Comparison of ENCODE assay signal across 9 cellular contexts in the genomic region with DNA sequence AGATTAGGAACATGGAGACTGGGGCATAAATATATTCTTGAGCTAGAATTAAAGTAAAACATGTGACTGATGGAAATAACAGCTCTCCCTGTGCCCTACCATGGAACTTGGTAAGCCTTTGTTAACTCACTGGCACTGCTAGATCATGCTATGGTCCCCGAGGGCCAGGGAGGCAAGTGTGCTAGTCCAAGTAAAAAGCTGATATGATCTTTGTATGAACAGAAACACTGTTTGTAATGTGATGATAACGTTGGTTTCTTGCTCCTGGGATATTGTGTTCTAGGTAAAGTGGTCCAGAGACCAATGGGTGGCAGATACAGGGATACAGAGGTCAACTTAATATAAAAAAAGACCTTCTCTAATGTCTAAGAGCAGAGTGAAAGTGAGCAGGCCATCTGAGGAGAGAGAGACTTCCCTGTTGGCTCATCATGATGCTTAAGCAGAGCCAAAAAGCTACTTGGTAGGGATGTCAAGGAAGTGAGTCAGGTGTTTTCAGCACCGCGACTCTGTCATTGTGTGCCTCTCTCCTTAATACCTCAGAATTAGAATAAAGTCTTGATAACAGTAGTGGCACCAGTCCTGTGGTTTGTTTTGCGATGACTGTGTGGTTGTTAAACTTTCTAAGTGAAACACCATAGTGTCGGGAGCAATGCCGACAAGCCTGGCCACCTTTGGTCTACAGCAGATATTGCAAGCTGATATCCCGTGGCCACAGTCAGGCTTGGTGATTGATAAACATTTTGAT. TPM values are rescaled to one million over a fixed set of nuclear protein-coding genes. Genes with fewer than 3 reads are reported as not detected.
DNase-seq lines count a peak whose midpoint lies in the region; ATAC-seq, FAIRE-seq and TF ChIP-seq lines count a peak whose summit lies in the region.
"Had no signal": no experiment of that assay in that cellular context is flagged by ENCODE, and none has a peak within 500 bp of the region (broad histone marks: within the 10 kb centered on the region; RNA-seq: fewer than 3 reads in every experiment).

No MANE protein-coding gene starts in this region.

- H3K27ac ChIP-seq in A549 (no peak overlapping the region), stomach smooth muscle (ENCODE audit: low read length) (peak overlapping the region; percentile 42), hepatocyte (no peak overlapping the region)
- H3K27ac ChIP-seq: C4-2B had no signal

- H3K9ac ChIP-seq in stomach smooth muscle (ENCODE audit: low read length in 2 of 2), result no peak overlapping the region

- H3K79me2 ChIP-seq in hepatocyte, result peaks cover 19% of the 10 kb centered on the region

- H3K4me1 ChIP-seq in A549, result no peaks in the 10 kb centered on the region
- peaks cover 2% of the 10 kb centered on the region for H3K4me1 ChIP-seq in stomach smooth muscle (ENCODE audit: control insufficient read depth, insufficient read depth, low read length)
- no peaks in the 10 kb centered on the region for H3K4me1 ChIP-seq in hepatocyte (ENCODE audit: insufficient read depth)

- no peaks in the 10 kb centered on the region for H3K9me3 ChIP-seq in A549
- H3K9me3 ChIP-seq in stomach smooth muscle (ENCODE audit: control insufficient read depth in 2 of 2, low read length in 2 of 2), result no peaks in the 10 kb centered on the region
- no peaks in the 10 kb centered on the region for H3K9me3 ChIP-seq in hepatocyte (ENCODE audit: low read depth)

- 78% methylated on average over 8 of the region's 8 CpGs for WGBS in A549 (ENCODE audit: missing lambda C conversion rate)
- WGBS in hepatocyte (ENCODE audit: low lambda C conversion rate, missing lambda C conversion rate), result 66% methylated on average over 8 of the region's 8 CpGs

- H3K9me2 ChIP-seq in hepatocyte (replicated peaks; ENCODE audit: insufficient read depth), result no peaks in the 10 kb centered on the region

- CTCF ChIA-PET in A549 (lab: Yijun Ruan, JAX), result interaction anchor here (0.9 to 1.5 kb wide), 3 partner anchors 28 to 177 kb away, joined by 3 to 4 read pairs (median 4); no protein-coding TSS in a partner anchor

- no peak overlapping the region for H3K4me2 ChIP-seq in A549
- H3K4me2 ChIP-seq in hepatocyte, result no peak overlapping the region

- TF ChIP-seq RAD21 in A549 (conservative IDR thresholded peaks at IDR 0.05 in 1 of 2, IDR thresholded peaks at IDR 0.05 in 1 of 2), result no peak

- H2AFZ ChIP-seq in hepatocyte, result no peak overlapping the region

- H3K36me3 ChIP-seq in stomach smooth muscle (ENCODE audit: control insufficient read depth in 2 of 2, insufficient read depth in 2 of 2, low read length in 2 of 2) (no peaks in the 10 kb centered on the region), hepatocyte (replicated peaks; ENCODE audit: insufficient read depth, low read depth) (no peaks in the 10 kb centered on the region)

- TF ChIP-seq POLR2A in A549 (IDR thresholded peaks at IDR 0.05; ENCODE audit: low read length), result no peak

- POLR2A ChIA-PET in A549 (lab: Yijun Ruan, JAX), result no interaction called here

- H3K27me3 ChIP-seq in stomach smooth muscle (ENCODE audit: control insufficient read depth in 1 of 2, insufficient read depth in 2 of 2, low read length in 2 of 2), result no peaks in the 10 kb centered on the region
- H3K27me3 ChIP-seq in hepatocyte, result no peaks in the 10 kb centered on the region

- no peak for FAIRE-seq in A549 (lab: Jason Lieb, UNC)

- ATAC-seq in A549 (peak; percentile 50 to 55; a peak in 3 of 6 replicates), GM19328 (IDR thresholded peaks at IDR 0.05; ENCODE audit: unreplicated experiment) (peak; percentile 46), HG03342 (IDR thresholded peaks at IDR 0.05; ENCODE audit: unreplicated experiment) (peak; percentile 60)

- no peak for TF ChIP-seq EP300 in A549 (IDR thresholded peaks at IDR 0.05)

- H3K4me3 ChIP-seq in A549 (no peak overlapping the region), foreskin fibroblast (ENCODE audit: low read depth in 1 of 2, low read length in 2 of 2) (no peak overlapping the region), stomach smooth muscle (ENCODE audit: low read length in 2 of 2) (peak overlapping the region in 1 of 2 donors; percentile 19), hepatocyte (no peak overlapping the region)

- DNase-seq in A549 (ENCODE audit: low read depth in 1 of 2, low spot score in 1 of 2) (no peak), foreskin fibroblast (peak; percentile 54 to 74), iPS-NIHi11 (ENCODE audit: low spot score) (no peak), hepatocyte (ENCODE audit: low spot score) (no peak)
- DNase-seq in activated CD4-positive, alpha-beta T cell treated with anti-CD3 and anti-CD28 coated beads, Interleukin-2, amount 50 U/mL, for 48 hours, result peak; percentile 62 to 72

- H4K20me1 ChIP-seq in hepatocyte (ENCODE audit: insufficient read depth, poor library complexity, severe bottlenecking), result no peaks in the 10 kb centered on the region

- TF ChIP-seq CTCF in A549 (IDR thresholded peaks at IDR 0.05) (no peak), foreskin fibroblast (IDR thresholded peaks at IDR 0.05; ENCODE audit: low read depth, low read length) (no peak), hepatocyte (IDR thresholded peaks at IDR 0.05; ENCODE audit: poor library complexity) (no peak)

TF ChIP-seq in A549, 52 proteins besides CTCF, POLR2A, EP300 and RAD21:
- no peak for TF ChIP-seq JUNB (IDR thresholded peaks at IDR 0.05)
- no peak for TF ChIP-seq HDAC2 (IDR thresholded peaks at IDR 0.05)
- no peak for TF ChIP-seq CHD2 (IDR thresholded peaks at IDR 0.05; ENCODE audit: low read length, partially characterized antibody)
- TF ChIP-seq BHLHE40 (IDR thresholded peaks at IDR 0.05; ENCODE audit: low read depth, low read length), result no peak
- no peak for TF ChIP-seq HOXB5 (CRISPR knock-in tag; IDR thresholded peaks at IDR 0.05)
- TF ChIP-seq HOXA7 (CRISPR knock-in tag; IDR thresholded peaks at IDR 0.05), result no peak
- no peak for TF ChIP-seq HMGXB4 (CRISPR knock-in tag; IDR thresholded peaks at IDR 0.05; ENCODE audit: borderline replicate concordance)
- TF ChIP-seq ZC3H11A (IDR thresholded peaks at IDR 0.05), result no peak
- no peak for TF ChIP-seq CBX8 (IDR thresholded peaks at IDR 0.05)
- no peak for TF ChIP-seq RCOR1 (IDR thresholded peaks at IDR 0.05; ENCODE audit: low read depth, low read length)
- TF ChIP-seq, protein P1, sequence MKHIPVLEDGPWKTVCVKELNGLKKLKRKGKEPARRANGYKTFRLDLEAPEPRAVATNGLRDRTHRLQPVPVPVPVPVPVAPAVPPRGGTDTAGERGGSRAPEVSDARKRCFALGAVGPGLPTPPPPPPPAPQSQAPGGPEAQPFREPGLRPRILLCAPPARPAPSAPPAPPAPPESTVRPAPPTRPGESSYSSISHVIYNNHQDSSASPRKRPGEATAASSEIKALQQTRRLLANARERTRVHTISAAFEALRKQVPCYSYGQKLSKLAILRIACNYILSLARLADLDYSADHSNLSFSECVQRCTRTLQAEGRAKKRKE (CRISPR knock-in tag; IDR thresholded peaks at IDR 0.05; ENCODE audit: low read depth), result no peak
- TF ChIP-seq MAFK (IDR thresholded peaks at IDR 0.05; ENCODE audit: partially characterized antibody), result no peak
- TF ChIP-seq, protein P2, sequence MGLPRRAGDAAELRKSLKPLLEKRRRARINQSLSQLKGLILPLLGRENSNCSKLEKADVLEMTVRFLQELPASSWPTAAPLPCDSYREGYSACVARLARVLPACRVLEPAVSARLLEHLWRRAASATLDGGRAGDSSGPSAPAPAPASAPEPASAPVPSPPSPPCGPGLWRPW (IDR thresholded peaks at IDR 0.05), result no peak
- TF ChIP-seq CHD4 (IDR thresholded peaks at IDR 0.05; ENCODE audit: borderline replicate concordance), result no peak
- no peak for TF ChIP-seq TFCP2L1 (CRISPR knock-in tag; IDR thresholded peaks at IDR 0.05)
- no peak for TF ChIP-seq RARB (CRISPR knock-in tag; IDR thresholded peaks at IDR 0.05)
- TF ChIP-seq, protein P3, sequence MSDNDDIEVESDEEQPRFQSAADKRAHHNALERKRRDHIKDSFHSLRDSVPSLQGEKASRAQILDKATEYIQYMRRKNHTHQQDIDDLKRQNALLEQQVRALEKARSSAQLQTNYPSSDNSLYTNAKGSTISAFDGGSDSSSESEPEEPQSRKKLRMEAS (IDR thresholded peaks at IDR 0.05), result no peak

RNA-seq across cellular contexts. Expression of gene BICD1, which starts 27.7 kb away (rescaled TPM):
- polyA plus RNA-seq in A549 (2011; rRNA removed) (21.7 and 24.3 TPM in 2 replicates), A549 (2017; fragmentation: RNase III; extraction: RNeasy Plus Mini Kit Qiagen cat#74134 plus additional on column Dnase treatment) (12.4 to 13.1 TPM (median 13.0 TPM) in 3 replicates), hepatocyte (16.1 and 19.7 TPM in 2 replicates)
- 9.6 and 11.7 TPM in 2 replicates for polyA plus RNA-seq in A549 (2012; cell fraction: cytosol; rRNA removed)
- 21.7 and 33.5 TPM in 2 replicates for polyA plus RNA-seq in A549 (2012; cell fraction: nucleus; rRNA removed)
- 31.0 and 34.4 TPM in 2 replicates for polyA minus RNA-seq in A549 (2011; rRNA and poly(A)+ RNA removed)
- total RNA-seq in hepatocyte, result 16.7 and 23.6 TPM in 2 replicates

Comparison
In these comparisons a context has a peak if more than half of its experiments do, and no peak if none do; other contexts are left out.
1. DNase-seq: peak in activated CD4-positive, alpha-beta T cell treated with anti-CD3 and anti-CD28 coated beads, Interleukin-2, amount 50 U/mL, for 48 hours (2 of 2) and foreskin fibroblast (2 of 2); none in A549 (0 of 2), iPS-NIHi11 (single experiment) and hepatocyte (single experiment).
2. Peak in every context shown above with its lines, with median percentiles within 50 percentile points of each other: ATAC-seq.